18 cellular contexts compared by ENCODE assay signal in the genomic region with DNA sequence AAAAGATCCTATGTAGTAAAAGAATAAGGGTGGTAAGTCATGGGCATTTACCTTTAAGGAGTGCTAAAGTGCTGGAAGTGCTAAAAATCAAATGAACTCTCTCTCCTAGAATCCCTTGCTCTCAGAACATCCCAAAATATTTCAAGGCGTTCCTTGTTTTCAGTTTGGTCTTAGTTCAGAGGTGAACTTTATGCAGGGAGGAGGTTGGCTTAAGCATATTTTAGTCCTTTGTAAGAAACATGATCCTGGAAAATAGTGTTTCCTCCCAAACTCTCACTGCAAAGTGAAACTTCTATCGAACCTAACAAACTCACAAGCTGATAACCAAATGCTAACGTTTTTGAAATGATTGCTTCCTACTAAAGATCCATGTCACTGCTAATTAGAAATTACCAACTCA.
"Had no signal": no experiment of that assay in that cellular context is flagged by ENCODE, and none has a peak within 500 bp of the region (broad histone marks: within the 10 kb centered on the region; RNA-seq: fewer than 3 reads in every experiment).

No MANE protein-coding gene starts in this region.

- H3K27me3 Mint-ChIP-seq: activated naive CD4-positive, alpha-beta T cell treated with anti-CD3 and anti-CD28 coated beads, Interleukin-2, amount 50 U/mL, for 24 hours; naive thymus-derived CD8-positive, alpha-beta T cell; T-helper 17 cell had no signal

- H3K4me1 ChIP-seq: adrenal gland, parathyroid adenoma had no signal

- H3K79me2 ChIP-seq: parathyroid adenoma had no signal

- H2AFZ ChIP-seq: parathyroid adenoma had no signal

- H3K4me1 Mint-ChIP-seq: activated naive CD4-positive, alpha-beta T cell treated with anti-CD3 and anti-CD28 coated beads, Interleukin-2, amount 50 U/mL, for 24 hours; naive thymus-derived CD8-positive, alpha-beta T cell; stimulated activated effector memory CD8-positive, alpha-beta T cell treated with anti-CD3 and anti-CD28 coated beads, Interleukin-12 subunit alpha, Interleukin-12 subunit beta, amount 100 ng/mL, for 72 hours; T-helper 17 cell had no signal

- ATAC-seq: activated T-cell treated with anti-CD3 and anti-CD28 coated beads, Interleukin-2, amount 50 U/mL, for 72 hours; naive thymus-derived CD8-positive, alpha-beta T cell; right lobe of liver; stimulated activated effector memory CD8-positive, alpha-beta T cell treated with anti-CD3 and anti-CD28 coated beads, Interleukin-12 subunit alpha, Interleukin-12 subunit beta, amount 100 ng/mL, for 72 hours; T-helper 17 cell had no signal

- H3K9ac ChIP-seq: parathyroid adenoma had no signal

- H3K4me3 Mint-ChIP-seq: activated naive CD4-positive, alpha-beta T cell treated with anti-CD3 and anti-CD28 coated beads, Interleukin-2, amount 50 U/mL, for 24 hours; activated T-cell treated with anti-CD3 and anti-CD28 coated beads, Interleukin-2, amount 50 U/mL, for 72 hours; endodermal cell; naive thymus-derived CD8-positive, alpha-beta T cell; stimulated activated effector memory CD8-positive, alpha-beta T cell treated with anti-CD3 and anti-CD28 coated beads, Interleukin-12 subunit alpha, Interleukin-12 subunit beta, amount 100 ng/mL, for 72 hours; T-helper 17 cell had no signal

- H3K9me3 ChIP-seq: adrenal gland, right lobe of liver had no signal

- H3K27me3 ChIP-seq: adrenal gland, dorsolateral prefrontal cortex, right lobe of liver had no signal

- H3K9me3 Mint-ChIP-seq: activated naive CD4-positive, alpha-beta T cell treated with anti-CD3 and anti-CD28 coated beads, Interleukin-2, amount 50 U/mL, for 24 hours; activated T-cell treated with anti-CD3 and anti-CD28 coated beads, Interleukin-2, amount 50 U/mL, for 72 hours; naive thymus-derived CD8-positive, alpha-beta T cell; stimulated activated effector memory CD8-positive, alpha-beta T cell treated with anti-CD3 and anti-CD28 coated beads, Interleukin-12 subunit alpha, Interleukin-12 subunit beta, amount 100 ng/mL, for 72 hours had no signal

- H3K36me3 Mint-ChIP-seq: activated naive CD4-positive, alpha-beta T cell treated with anti-CD3 and anti-CD28 coated beads, Interleukin-2, amount 50 U/mL, for 24 hours; stimulated activated effector memory CD8-positive, alpha-beta T cell treated with anti-CD3 and anti-CD28 coated beads, Interleukin-12 subunit alpha, Interleukin-12 subunit beta, amount 100 ng/mL, for 72 hours had no signal

- H3K27ac ChIP-seq: cardiac muscle cell, epithelial cell of prostate, parathyroid adenoma, right lobe of liver, VCaP had no signal

- H3K36me3 ChIP-seq: adrenal gland, cardiac muscle cell, right lobe of liver had no signal

- DNase-seq: activated CD4-positive, alpha-beta T cell treated with anti-CD3 and anti-CD28 coated beads for 1 hour; activated CD4-positive, alpha-beta T cell treated with anti-CD3 and anti-CD28 coated beads, Interleukin-2, amount 50 U/mL, for 4 hours; activated effector memory CD4-positive, alpha-beta T cell treated with anti-CD3 and anti-CD28 coated beads, Interleukin-2, amount 50 U/mL, for 16 hours; activated T-cell treated with anti-CD3 and anti-CD28 coated beads, Interleukin-2, amount 50 U/mL, for 72 hours; adrenal gland; dorsolateral prefrontal cortex; endodermal cell; mesendoderm; naive thymus-derived CD8-positive, alpha-beta T cell; right lobe of liver; stimulated activated CD4-positive, alpha-beta T cell treated with anti-CD3 and anti-CD28 coated beads, Interleukin-4, amount 100 ng/mL, for 24 hours; T-helper 17 cell had no signal

- H3K4me3 ChIP-seq: adrenal gland, cardiac muscle cell, right lobe of liver had no signal

- H3K27ac Mint-ChIP-seq: activated naive CD4-positive, alpha-beta T cell treated with anti-CD3 and anti-CD28 coated beads, Interleukin-2, amount 50 U/mL, for 24 hours; activated T-cell treated with anti-CD3 and anti-CD28 coated beads, Interleukin-2, amount 50 U/mL, for 72 hours; endodermal cell; naive thymus-derived CD8-positive, alpha-beta T cell; stimulated activated effector memory CD8-positive, alpha-beta T cell treated with anti-CD3 and anti-CD28 coated beads, Interleukin-12 subunit alpha, Interleukin-12 subunit beta, amount 100 ng/mL, for 72 hours; T-helper 17 cell had no signal
